In genomic region chr6:73515204-73516101, GRCh38 we compare ENCODE assay signal across 8 cellular contexts. TPM values are rescaled to one million over a fixed set of nuclear protein-coding genes. Genes with fewer than 3 reads are reported as not detected.
A peak's percentile ranks its signal among the peaks of the same experiment; 100 is the strongest.
DNase-seq lines count a peak whose midpoint lies in the region; ATAC-seq, FAIRE-seq and TF ChIP-seq lines count a peak whose summit lies in the region.

No MANE protein-coding gene starts in this region.

- ATAC-seq in HG02678 (IDR thresholded peaks at IDR 0.05; ENCODE audit: unreplicated experiment) (peak; percentile 43), WTC11 (no peak), mucosa of descending colon (peak; percentile 54)

- 26 to 40% methylated on average over 2 to 4 of the region's 4 CpGs for WGBS in transverse colon (ENCODE audit: low coverage in 1 of 2), 2 donors

- DNase-seq in AG10803 (ENCODE audit: low read depth) (peak; percentile 87), GM12892 (ENCODE audit: insufficient read length) (no peak), NCI-H146 treated with DMSO at 0.1 percent for 48 hours (lab: John Stamatoyannopoulos, UW; ENCODE audit: unreplicated experiment) (peak; percentile 30), WTC11 (ENCODE audit: low spot score) (peak; percentile 23), mucosa of descending colon (peak in 1 of 3 donors; percentile 75), transverse colon (peak; percentile 56)

- TF ChIP-seq CTCF in AG10803 (conservative IDR thresholded peaks at IDR 0.05; ENCODE audit: low read length) (peak; percentile 72), WTC11 (IDR thresholded peaks at IDR 0.05) (0 out of 2 replicates have a peak, but pooled peaks have one; percentile 9), mucosa of descending colon (IDR thresholded peaks at IDR 0.05) (peak; percentile 42), transverse colon (IDR thresholded peaks at IDR 0.05) (peak; percentile 58 to 76 (median 70))

- intact Hi-C loops in mucosa of descending colon (cut with DNase I, micrococcal nuclease) (loop anchor here in 1 of 2 donors (5.0 kb wide), 1 partner anchor 92 kb away; no protein-coding TSS in a partner anchor), transverse colon (cut with DNase I; ENCODE audit: low total_unique reads) (no loop called here)

- CTCF ChIA-PET in WTC11 (lab: Charles Lee), result interaction anchor here (0.9 to 1.6 kb wide), 3 partner anchors 14 to 138 kb away, joined by 3 to 8 read pairs (median 3); partner anchors contain the start of gene SLC17A5

- in situ Hi-C loops in transverse colon (cut with MboI; ENCODE audit: low pct_ligation_motif_present in 1 of 4, low pct_unique_long_range_greater_than_20kb in 1 of 4, low sequenced_read_pairs in 3 of 4), result loop anchor here in 3 of 4 donors (10.0 to 25.0 kb wide), 2 partner anchors 89 to 97 kb away; no protein-coding TSS in a partner anchor

- peaks cover 58% of the 10 kb centered on the region for H3K36me3 Mint-ChIP-seq in WTC11

- H3K9me3 ChIP-seq in mucosa of descending colon, result no peaks in the 10 kb centered on the region
- H3K9me3 ChIP-seq in transverse colon, result no peaks in the 10 kb centered on the region

- peaks cover 4% of the 10 kb centered on the region for H3K36me3 ChIP-seq in mucosa of descending colon (ENCODE audit: low read depth)
- peaks cover 0 to 22% (median 9%) of the 10 kb centered on the region in 4 donors for H3K36me3 ChIP-seq in transverse colon

- TF ChIP-seq EP300 in transverse colon (IDR thresholded peaks at IDR 0.05; ENCODE audit: low read depth), result no peak

- H3K4me3 Mint-ChIP-seq in WTC11, result peak overlapping the region; percentile 98

- FAIRE-seq in GM12892 (lab: Jason Lieb, UNC) (peak; percentile 61), endometrium (lab: Jason Lieb, UNC) (peak; percentile 18)

- H3K4me1 Mint-ChIP-seq in WTC11, result peaks cover 48% of the 10 kb centered on the region

- peaks cover 21% of the 10 kb centered on the region for H3K4me1 ChIP-seq in mucosa of descending colon (ENCODE audit: low read depth)
- H3K4me1 ChIP-seq in transverse colon, result peaks cover 19 to 47% (median 26%) of the 10 kb centered on the region in 4 donors

- peak; percentile 84 for TF ChIP-seq POLR2A in GM12892 (IDR thresholded peaks at IDR 0.05; ENCODE audit: low read depth, low read length)
- TF ChIP-seq POLR2A in transverse colon (IDR thresholded peaks at IDR 0.05), result peak; percentile 18

- no peaks in the 10 kb centered on the region for H3K9me3 Mint-ChIP-seq in WTC11

- H3K27me3 ChIP-seq in transverse colon, result no peaks in the 10 kb centered on the region

- H3K4me3 ChIP-seq in AG10803 (ENCODE audit: low read length) (no peak overlapping the region), mucosa of descending colon (no peak overlapping the region), transverse colon (no peak overlapping the region)

- peak overlapping the region; percentile 61 to 71 (median 64) for H3K27ac ChIP-seq in transverse colon

- POLR2A ChIA-PET in WTC11 (lab: Charles Lee), result interaction anchor here (0.5 to 2.8 kb wide), 4 partner anchors 60 to 75 kb away, joined by 3 to 11 read pairs (median 3); no protein-coding TSS in a partner anchor

- peak overlapping the region; percentile 98 for H3K27ac Mint-ChIP-seq in WTC11

- peaks cover 6% of the 10 kb centered on the region for H3K27me3 Mint-ChIP-seq in WTC11 (ENCODE audit: low read depth)

TF ChIP-seq in WTC11, 78 proteins besides CTCF, POLR2A, EP300 and RAD21 (continues in another document):
- TF ChIP-seq EMX1 (CRISPR knock-in tag; IDR thresholded peaks at IDR 0.05), result peak; percentile 93
- 0 out of 2 replicates have a peak, but pooled peaks have one; percentile 14 for TF ChIP-seq KAT7 (CRISPR knock-in tag; IDR thresholded peaks at IDR 0.05; ENCODE audit: borderline replicate concordance)
- TF ChIP-seq ZNF425 (CRISPR knock-in tag; conservative IDR thresholded peaks at IDR 0.05), result peak; percentile 75
- TF ChIP-seq ZNF532 (CRISPR knock-in tag; IDR thresholded peaks at IDR 0.05; ENCODE audit: borderline replicate concordance), result peak; percentile 49; the same call in 1 of the 2 replicates
- no peak for TF ChIP-seq ELF4 (CRISPR knock-in tag; IDR thresholded peaks at IDR 0.05; ENCODE audit: low read depth)
- TF ChIP-seq PRRX2 (CRISPR knock-in tag; IDR thresholded peaks at IDR 0.05), result peak; percentile 87
- TF ChIP-seq JUN (CRISPR knock-in tag; IDR thresholded peaks at IDR 0.05), result no peak
- TF ChIP-seq FOXP4 (CRISPR knock-in tag; IDR thresholded peaks at IDR 0.05), result no peak
- TF ChIP-seq NFATC4 (CRISPR knock-in tag; IDR thresholded peaks at IDR 0.05), result peak; percentile 91; the same call in 1 of the 2 replicates
- TF ChIP-seq RORB (CRISPR knock-in tag; IDR thresholded peaks at IDR 0.05), result 0 out of 2 replicates have a peak, but pooled peaks have one; percentile 2
- peak; percentile 97; the same call in 1 of the 2 replicates for TF ChIP-seq ZNF671 (CRISPR knock-in tag; IDR thresholded peaks at IDR 0.05)
- TF ChIP-seq FOXK1 (CRISPR knock-in tag; IDR thresholded peaks at IDR 0.05), result no peak

RNA-seq across cellular contexts. Expression of gene EEF1A1, which starts 5.4 kb away (rescaled TPM):
- polyA plus RNA-seq in GM12892 (2012; ENCODE audit: missing spikeins), result 16,268 TPM
- 11,564 to 13,111 TPM (median 12,917 TPM) in 3 replicates for total RNA-seq in WTC11 (2021)
- 1,000 to 10,000 TPM; 6,833 to 8,492 (median 7,090) TPM for total RNA-seq in mucosa of descending colon
- 1,000 to 10,000 TPM; 2,654 to 8,743 (median 5,443) TPM for total RNA-seq in transverse colon

RNA-seq across cellular contexts. Expression of gene MTO1, which starts 53.9 kb away (rescaled TPM):
- polyA plus RNA-seq in GM12892 (2012; ENCODE audit: missing spikeins), result 28.1 TPM
- 24.1 to 32.4 TPM (median 28.2 TPM) in 3 replicates for total RNA-seq in WTC11 (2021)
- 10 to 100 TPM; 21.5 to 36.4 (median 31.9) TPM for total RNA-seq in mucosa of descending colon
- total RNA-seq in transverse colon, result 10 to 100 TPM in 3 of 4 donors, 1 to 10 TPM in 1; 9.6 to 27.7 (median 22.2) TPM

Comparison
In these comparisons a context has a peak if more than half of its experiments do, and no peak if none do; other contexts are left out.
1. CTCF ChIP-seq: peak in every context shown above with its lines; median percentile 72 in AG10803; 70 in transverse colon; 42 in mucosa of descending colon; 9 in WTC11.